8 cellular contexts compared by ENCODE assay signal in genomic region chr18:35026407-35027061, GRCh38. TPM values are rescaled to one million over a fixed set of nuclear protein-coding genes. Genes with fewer than 3 reads are reported as not detected.
A peak's percentile ranks its signal among the peaks of the same experiment; 100 is the strongest.
DNase-seq lines count a peak whose midpoint lies in the region; ATAC-seq and TF ChIP-seq lines count a peak whose summit lies in the region.

No MANE protein-coding gene starts in this region.

- no peaks in the 10 kb centered on the region for H3K27me3 Mint-ChIP-seq in activated naive CD8-positive, alpha-beta T cell treated with anti-CD3 and anti-CD28 coated beads, Interleukin-2, amount 50 U/mL, for 24 hours

- peak; percentile 14 for DNase-seq in activated CD4-positive, alpha-beta T cell treated with anti-CD3 and anti-CD28 coated beads for 48 hours
- no peak for DNase-seq in activated CD4-positive, alpha-beta T cell treated with anti-CD3 and anti-CD28 coated beads, Interleukin-2, amount 50 U/mL, for 4 hours
- DNase-seq in activated naive CD8-positive, alpha-beta T cell treated with anti-CD3 and anti-CD28 coated beads, Interleukin-2, amount 50 U/mL, for 24 hours, result no peak
- DNase-seq in gastrocnemius medialis, result no peak
- no peak for DNase-seq in NK-92 treated with Interleukin-12 subunit alpha and Interleukin-12 subunit beta, amount 100 ng/mL, for 24 hours (lab: John Stamatoyannopoulos, UW)
- no peak for DNase-seq in ascending aorta (ENCODE audit: low spot score in 2 of 2)
- DNase-seq in mucosa of gallbladder (ENCODE audit: low spot score), result no peak

- peaks cover 64 to 70% of the 10 kb centered on the region in 2 donors for H3K4me1 ChIP-seq in gastrocnemius medialis
- H3K4me1 ChIP-seq in ascending aorta, result peaks cover 4 to 6% of the 10 kb centered on the region in 2 donors

- TF ChIP-seq CTCF in gastrocnemius medialis (IDR thresholded peaks at IDR 0.05 in 4 of 5, conservative IDR thresholded peaks at IDR 0.05 in 1 of 5), result peak in 3 of 5 experiments; percentile 13 to 23 (median 21)
- TF ChIP-seq CTCF in ascending aorta (IDR thresholded peaks at IDR 0.05), result no peak

- peaks cover 47% of the 10 kb centered on the region for H3K4me1 Mint-ChIP-seq in activated naive CD8-positive, alpha-beta T cell treated with anti-CD3 and anti-CD28 coated beads, Interleukin-2, amount 50 U/mL, for 24 hours

- no peak overlapping the region for H3K4me3 Mint-ChIP-seq in activated naive CD8-positive, alpha-beta T cell treated with anti-CD3 and anti-CD28 coated beads, Interleukin-2, amount 50 U/mL, for 24 hours

- no peaks in the 10 kb centered on the region for H3K9me3 Mint-ChIP-seq in activated naive CD8-positive, alpha-beta T cell treated with anti-CD3 and anti-CD28 coated beads, Interleukin-2, amount 50 U/mL, for 24 hours

- in situ Hi-C loops in gastrocnemius medialis (cut with MboI; ENCODE audit: low sequenced_read_pairs in 4 of 4), result no loop called here

- no peaks in the 10 kb centered on the region for H3K9me3 ChIP-seq in gastrocnemius medialis
- H3K9me3 ChIP-seq in ascending aorta, result no peaks in the 10 kb centered on the region

- H3K36me3 ChIP-seq in gastrocnemius medialis (no peaks in the 10 kb centered on the region), ascending aorta (no peaks in the 10 kb centered on the region)

- H3K36me3 Mint-ChIP-seq in activated naive CD8-positive, alpha-beta T cell treated with anti-CD3 and anti-CD28 coated beads, Interleukin-2, amount 50 U/mL, for 24 hours (ENCODE audit: low read depth), result no peaks in the 10 kb centered on the region

- H3K27ac ChIP-seq in gastrocnemius medialis (peak overlapping the region; percentile 21 to 63 (median 42)), ascending aorta (no peak overlapping the region)

- H3K27me3 ChIP-seq in gastrocnemius medialis, result no peaks in the 10 kb centered on the region
- no peaks in the 10 kb centered on the region for H3K27me3 ChIP-seq in ascending aorta

- no peak for TF ChIP-seq POLR2A in gastrocnemius medialis (IDR thresholded peaks at IDR 0.05)

- peak overlapping the region; percentile 32 for H3K27ac Mint-ChIP-seq in activated naive CD8-positive, alpha-beta T cell treated with anti-CD3 and anti-CD28 coated beads, Interleukin-2, amount 50 U/mL, for 24 hours

- ATAC-seq in HG02938 (IDR thresholded peaks at IDR 0.05; ENCODE audit: unreplicated experiment) (peak; percentile 41), gastrocnemius medialis (peak; percentile 26 to 38)
- ATAC-seq in activated naive CD8-positive, alpha-beta T cell treated with anti-CD3 and anti-CD28 coated beads, Interleukin-2, amount 50 U/mL, for 24 hours, result peak; percentile 55

- H3K4me3 ChIP-seq in gastrocnemius medialis (no peak overlapping the region), ascending aorta (no peak overlapping the region)

- intact Hi-C loops in gastrocnemius medialis (cut with DNase I; ENCODE audit: low total_unique reads) (loop anchor here (2.0 kb wide), 1 partner anchor 116 kb away; no protein-coding TSS in a partner anchor), ascending aorta (cut with DNase I) (loop anchor here (5.0 kb wide), 1 partner anchor 216 kb away; the partner anchor contains the start of gene ZNF397)

RNA-seq across cellular contexts. Expression of gene MAPRE2, which starts 14.7 kb away (rescaled TPM):
- 10 to 100 TPM; 21.3 to 46.2 (median 34.4) TPM for total RNA-seq in gastrocnemius medialis
- total RNA-seq in ascending aorta, result 22.4 TPM
- total RNA-seq in mucosa of gallbladder, result 75.8 TPM

Comparison
In these comparisons a context has a peak if more than half of its experiments do, and no peak if none do; other contexts are left out.
1. H3K27ac ChIP-seq: peak in gastrocnemius medialis (4 of 4); none in ascending aorta (0 of 2).
2. CTCF ChIP-seq: peak in gastrocnemius medialis (3 of 5); none in ascending aorta (0 of 3).
3. Peak in every context shown above with its lines, with median percentiles within 50 percentile points of each other: ATAC-seq.